In genomic region chr18:78904179-78904531, GRCh38 we compare ENCODE assay signal across 21 cellular contexts.
"Had no signal": no experiment of that assay in that cellular context is flagged by ENCODE, and none has a peak within 500 bp of the region (broad histone marks: within the 10 kb centered on the region; RNA-seq: fewer than 3 reads in every experiment).

No MANE protein-coding gene starts in this region.

- H3K4me1 ChIP-seq: lower lobe of right lung, neural progenitor cell, parathyroid adenoma, prostate gland, right lobe of liver, testis, tibial nerve had no signal

- H3K27me3 ChIP-seq: hepatocyte, neural progenitor cell, right lobe of liver, testis, tibial nerve had no signal

- H3K4me3 ChIP-seq: hepatocyte, lower lobe of right lung, neural progenitor cell, prostate gland, right lobe of liver, testis, tibial nerve had no signal

- H3K4me3 Mint-ChIP-seq: memory B cell; natural killer cell treated with Interleukin-12 subunit alpha and Interleukin-12 subunit beta and Interleukin-15 and Interleukin-18, amount 100 ng/mL, for 72 hours; neural progenitor cell; stimulated activated effector memory CD8-positive, alpha-beta T cell treated with anti-CD3 and anti-CD28 coated beads, Interleukin-12 subunit alpha, Interleukin-12 subunit beta, amount 100 ng/mL, for 72 hours; stimulated activated naive CD8-positive, alpha-beta T cell treated with anti-CD3 and anti-CD28 coated beads, Interleukin-15, Interleukin-2, amounts not matched to agents 100 ng/mL and 50 ng/mL, for 24 hours had no signal

- H3K9ac ChIP-seq: neural progenitor cell, parathyroid adenoma had no signal

- H3K9me3 ChIP-seq: lower lobe of right lung, prostate gland, right lobe of liver, testis had no signal

- FAIRE-seq: colon had no signal

- DNase-seq: dermis blood vessel endothelial cell; effector CD4-positive, alpha-beta T cell; foreskin melanocyte; kidney glomerular epithelial cell; lower lobe of right lung; midbrain; occipital lobe; right lobe of liver; stimulated activated CD4-positive, alpha-beta T cell treated with anti-CD3 and anti-CD28 coated beads, Interleukin-4, amount 100 ng/mL, for 1 hour; stimulated activated CD8-positive, alpha-beta memory T cell treated with anti-CD3 and anti-CD28 coated beads, Interleukin-4, amount 100 ng/mL, for 48 hours; testis had no signal

- H3K27ac ChIP-seq: hepatocyte, lower lobe of right lung, neural progenitor cell, parathyroid adenoma, prostate gland, right lobe of liver, testis, tibial nerve had no signal

- H3K36me3 ChIP-seq: lower lobe of right lung, neural progenitor cell, prostate gland, right lobe of liver, tibial nerve had no signal

- H2AFZ ChIP-seq: hepatocyte, neural progenitor cell, parathyroid adenoma had no signal

- H3K27ac Mint-ChIP-seq: memory B cell; natural killer cell treated with Interleukin-12 subunit alpha and Interleukin-12 subunit beta and Interleukin-15 and Interleukin-18, amount 100 ng/mL, for 72 hours; neural progenitor cell; stimulated activated effector memory CD8-positive, alpha-beta T cell treated with anti-CD3 and anti-CD28 coated beads, Interleukin-12 subunit alpha, Interleukin-12 subunit beta, amount 100 ng/mL, for 72 hours; stimulated activated naive CD8-positive, alpha-beta T cell treated with anti-CD3 and anti-CD28 coated beads, Interleukin-15, Interleukin-2, amounts not matched to agents 100 ng/mL and 50 ng/mL, for 24 hours had no signal

- H3K4me1 Mint-ChIP-seq: memory B cell, neural progenitor cell had no signal

- H3K4me2 ChIP-seq: hepatocyte, neural progenitor cell had no signal

- H3K9me3 Mint-ChIP-seq: natural killer cell treated with Interleukin-12 subunit alpha and Interleukin-12 subunit beta and Interleukin-15 and Interleukin-18, amount 100 ng/mL, for 72 hours; stimulated activated effector memory CD8-positive, alpha-beta T cell treated with anti-CD3 and anti-CD28 coated beads, Interleukin-12 subunit alpha, Interleukin-12 subunit beta, amount 100 ng/mL, for 72 hours; stimulated activated naive CD8-positive, alpha-beta T cell treated with anti-CD3 and anti-CD28 coated beads, Interleukin-15, Interleukin-2, amounts not matched to agents 100 ng/mL and 50 ng/mL, for 24 hours had no signal

- H3K79me2 ChIP-seq: hepatocyte, parathyroid adenoma had no signal

- ATAC-seq: lower lobe of right lung; natural killer cell treated with Interleukin-12 subunit alpha and Interleukin-12 subunit beta and Interleukin-15 and Interleukin-18, amount 100 ng/mL, for 72 hours; right lobe of liver; stimulated activated effector memory CD8-positive, alpha-beta T cell treated with anti-CD3 and anti-CD28 coated beads, Interleukin-12 subunit alpha, Interleukin-12 subunit beta, amount 100 ng/mL, for 72 hours had no signal

- H3K36me3 Mint-ChIP-seq: memory B cell; natural killer cell treated with Interleukin-12 subunit alpha and Interleukin-12 subunit beta and Interleukin-15 and Interleukin-18, amount 100 ng/mL, for 72 hours; neural progenitor cell; stimulated activated effector memory CD8-positive, alpha-beta T cell treated with anti-CD3 and anti-CD28 coated beads, Interleukin-12 subunit alpha, Interleukin-12 subunit beta, amount 100 ng/mL, for 72 hours had no signal
